In the genomic region with DNA sequence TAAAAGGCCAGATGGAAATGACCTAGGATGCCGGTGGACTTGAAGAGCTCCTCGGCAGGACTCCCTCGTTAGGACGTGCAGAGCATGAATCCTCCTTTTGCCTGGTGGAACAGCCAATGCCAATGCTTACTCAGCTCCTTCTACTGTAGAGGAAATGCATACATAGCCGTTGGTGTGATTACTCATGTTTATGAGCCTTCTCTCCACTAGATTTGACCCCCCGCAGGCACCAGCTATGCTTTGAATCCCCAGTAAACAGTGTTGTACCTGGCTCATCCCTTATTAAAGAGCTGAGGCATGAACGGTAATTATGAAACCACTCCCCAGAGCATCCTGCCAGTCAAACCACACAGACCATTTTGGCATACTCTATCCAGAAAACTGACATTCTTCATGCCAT, we compare ENCODE assay signal across 16 cellular contexts.
DNase-seq lines count a peak whose midpoint lies in the region; ATAC-seq and TF ChIP-seq lines count a peak whose summit lies in the region.
"Had no signal": no experiment of that assay in that cellular context is flagged by ENCODE, and none has a peak within 500 bp of the region (broad histone marks: within the 10 kb centered on the region; RNA-seq: fewer than 3 reads in every experiment).

No MANE protein-coding gene starts in this region.

- H3K9me3 Mint-ChIP-seq in naive thymus-derived CD4-positive, alpha-beta T cell = no peaks in the 10 kb centered on the region
- H3K9me3 Mint-ChIP-seq: H9 had no signal

- H3K4me2 ChIP-seq in mammary epithelial cell (ENCODE audit: insufficient read depth, low read depth, low read length) (no peak overlapping the region), smooth muscle cell (peak overlapping the region; percentile 14)

- intact Hi-C loops in mammary epithelial cell (cut with micrococcal nuclease) = no loop called here
- intact Hi-C loops in naive thymus-derived CD4-positive, alpha-beta T cell (cut with micrococcal nuclease) = no loop called here

- H3F3A ChIP-seq in smooth muscle cell (ENCODE audit: low read depth) = peaks cover 38% of the 10 kb centered on the region

- H3K9me3 ChIP-seq in mammary epithelial cell (replicated peaks; ENCODE audit: insufficient read depth, low read length) = no peaks in the 10 kb centered on the region
- no peaks in the 10 kb centered on the region for H3K9me3 ChIP-seq in smooth muscle cell (replicated peaks; ENCODE audit: low read depth)
- H3K9me3 ChIP-seq in naive thymus-derived CD4-positive, alpha-beta T cell (ENCODE audit: control insufficient read depth in 2 of 3, low read length in 3 of 3) = no peaks in the 10 kb centered on the region
- H3K9me3 ChIP-seq: testis had no signal

- no peak for ATAC-seq in HG02759 (IDR thresholded peaks at IDR 0.05; ENCODE audit: unreplicated experiment)
- ATAC-seq in naive thymus-derived CD4-positive, alpha-beta T cell = no peak

- H3K27me3 ChIP-seq in mammary epithelial cell (ENCODE audit: insufficient read depth, low read length) = no peaks in the 10 kb centered on the region
- no peaks in the 10 kb centered on the region for H3K27me3 ChIP-seq in smooth muscle cell (ENCODE audit: low read depth)
- no peaks in the 10 kb centered on the region for H3K27me3 ChIP-seq in naive thymus-derived CD4-positive, alpha-beta T cell (ENCODE audit: control insufficient read depth in 2 of 2, insufficient read depth in 2 of 2, low read length in 2 of 2)
- H3K27me3 ChIP-seq: testis had no signal

- CTCF ChIA-PET in mammary epithelial cell (lab: Charles Lee; ENCODE audit: low non-redundant PET) = no interaction called here
- CTCF ChIA-PET in naive thymus-derived CD4-positive, alpha-beta T cell (lab: Charles Lee) = interaction anchor here (0.5 kb wide), 1 partner anchor 50 kb away, joined by 3 read pairs; no protein-coding TSS in a partner anchor

- DNase-seq in NCI-H446 treated with DMSO at 0.1 percent for 48 hours (lab: John Stamatoyannopoulos, UW) (peak; percentile 3), NCI-H446 (lab: John Stamatoyannopoulos, UW) (no peak), NCI-H2227 treated with DMSO at 0.1 percent for 48 hours (lab: John Stamatoyannopoulos, UW) (peak; percentile 86), mammary epithelial cell (peak; percentile 49), smooth muscle cell (lab: John Stamatoyannopoulos, UW; ENCODE audit: unreplicated experiment) (no peak)
- DNase-seq in stimulated activated CD4-positive, alpha-beta T cell treated with anti-CD3 and anti-CD28 coated beads, Interleukin-2, amount 100 ng/mL, for 24 hours = no peak
- DNase-seq in naive thymus-derived CD4-positive, alpha-beta T cell = no peak
- DNase-seq: activated CD4-positive, alpha-beta T cell treated with anti-CD3 and anti-CD28 coated beads, Interleukin-2, amount 50 U/mL, for 1 hour; amniotic stem cell; foreskin melanocyte; H9; NCI-H774; SHP77 treated with DMSO at 0.1 percent for 48 hours; T-helper 9 cell; testis had no signal

- BruUV-seq in mammary epithelial cell (replicated peaks; lab: Mats Ljungman, UMichigan) = no TSS peak

- no peaks in the 10 kb centered on the region for H3K4me1 Mint-ChIP-seq in naive thymus-derived CD4-positive, alpha-beta T cell

- H3K4me1 ChIP-seq in mammary epithelial cell (ENCODE audit: insufficient read depth, low read length) = peaks cover 38% of the 10 kb centered on the region
- peaks cover 11% of the 10 kb centered on the region for H3K4me1 ChIP-seq in smooth muscle cell (ENCODE audit: low read depth)
- H3K4me1 ChIP-seq in naive thymus-derived CD4-positive, alpha-beta T cell (ENCODE audit: control insufficient read depth in 2 of 2, insufficient read depth in 2 of 2, low read length in 2 of 2) = no peaks in the 10 kb centered on the region
- H3K4me1 ChIP-seq: testis had no signal

- no peaks in the 10 kb centered on the region for H3K79me2 ChIP-seq in mammary epithelial cell (ENCODE audit: insufficient read depth, low read length)
- H3K79me2 ChIP-seq in smooth muscle cell (ENCODE audit: low read depth) = peaks cover 5% of the 10 kb centered on the region

- H2AFZ ChIP-seq in mammary epithelial cell (ENCODE audit: low read depth, low read length) (no peak overlapping the region), smooth muscle cell (ENCODE audit: low read depth) (no peak overlapping the region)

- H4K20me1 ChIP-seq in mammary epithelial cell (ENCODE audit: insufficient read depth, low read length) = no peaks in the 10 kb centered on the region
- no peaks in the 10 kb centered on the region for H4K20me1 ChIP-seq in smooth muscle cell (ENCODE audit: low read depth)

- H3K36me3 ChIP-seq in mammary epithelial cell (ENCODE audit: insufficient read depth, low read length) = no peaks in the 10 kb centered on the region
- H3K36me3 ChIP-seq in smooth muscle cell (ENCODE audit: low read depth) = peaks cover 6% of the 10 kb centered on the region
- H3K36me3 ChIP-seq in naive thymus-derived CD4-positive, alpha-beta T cell (ENCODE audit: control insufficient read depth in 2 of 3, insufficient read depth in 3 of 3, low read length in 3 of 3) = no peaks in the 10 kb centered on the region

- no peaks in the 10 kb centered on the region for H3K36me3 Mint-ChIP-seq in naive thymus-derived CD4-positive, alpha-beta T cell

- H3K4me3 ChIP-seq in mammary epithelial cell (replicated peaks in 1 of 3; ENCODE audit: insufficient read depth in 1 of 3, low read depth in 2 of 3, low read length in 3 of 3) (no peak overlapping the region), smooth muscle cell (no peak overlapping the region)
- H3K4me3 ChIP-seq in naive thymus-derived CD4-positive, alpha-beta T cell (ENCODE audit: low read length) = no peak overlapping the region
- H3K4me3 ChIP-seq: testis had no signal

- in situ Hi-C loops in mammary epithelial cell (cut with MboI; ENCODE audit: low sequenced_read_pairs in 2 of 2) = no loop called here

- H3K27ac ChIP-seq in mammary epithelial cell (ENCODE audit: insufficient read depth, low read depth, low read length) (no peak overlapping the region), smooth muscle cell (ENCODE audit: low read depth) (peak overlapping the region; percentile 99)
- no peak overlapping the region for H3K27ac ChIP-seq in naive thymus-derived CD4-positive, alpha-beta T cell (ENCODE audit: low read depth, low read length)
- H3K27ac ChIP-seq: testis had no signal

- POLR2A ChIA-PET in naive thymus-derived CD4-positive, alpha-beta T cell (lab: Charles Lee) = no interaction called here

- no peak overlapping the region for H3K27ac Mint-ChIP-seq in naive thymus-derived CD4-positive, alpha-beta T cell
- H3K27ac Mint-ChIP-seq: H9 had no signal

- no peak overlapping the region for H3K4me3 Mint-ChIP-seq in naive thymus-derived CD4-positive, alpha-beta T cell
- H3K4me3 Mint-ChIP-seq: H9 had no signal

- peaks cover 0 to 30% (median 11%) of the 10 kb centered on the region in 5 donors for H3K27me3 Mint-ChIP-seq in naive thymus-derived CD4-positive, alpha-beta T cell

- TF ChIP-seq CTCF in mammary epithelial cell (conservative IDR thresholded peaks at IDR 0.05 in 1 of 2, IDR thresholded peaks at IDR 0.05 in 1 of 2; ENCODE audit: extremely low read depth in 1 of 2, insufficient read depth in 1 of 2, low read depth in 1 of 2, low read length in 2 of 2) = no peak
- no peak for TF ChIP-seq CTCF in smooth muscle cell (IDR thresholded peaks at IDR 0.05; ENCODE audit: borderline replicate concordance, insufficient read depth, poor library complexity, severe bottlenecking)

- dilution Hi-C loops in mammary epithelial cell (cut with HindIII; ENCODE audit: low sequenced_read_pairs) = no loop called here

- H3K9ac ChIP-seq in mammary epithelial cell (ENCODE audit: insufficient read depth, low read length) (no peak overlapping the region), smooth muscle cell (ENCODE audit: low read depth) (no peak overlapping the region)

- 61% methylated on average over 7 of the region's 7 CpGs for WGBS in mammary epithelial cell (ENCODE audit: low coverage, missing lambda C conversion rate)
- WGBS in smooth muscle cell (ENCODE audit: low lambda C conversion rate) = 32% methylated on average over 7 of the region's 7 CpGs

Comparison
In these comparisons a context has a peak if more than half of its experiments do, and no peak if none do; other contexts are left out.
1. DNase-seq: peak in NCI-H446 treated with DMSO at 0.1 percent for 48 hours (single experiment), NCI-H2227 treated with DMSO at 0.1 percent for 48 hours (single experiment) and mammary epithelial cell (single experiment); none in NCI-H446 (0 of 2), smooth muscle cell (single experiment), stimulated activated CD4-positive, alpha-beta T cell treated with anti-CD3 and anti-CD28 coated beads, Interleukin-2, amount 100 ng/mL, for 24 hours (0 of 2) and naive thymus-derived CD4-positive, alpha-beta T cell (0 of 9).